In the genomic region with DNA sequence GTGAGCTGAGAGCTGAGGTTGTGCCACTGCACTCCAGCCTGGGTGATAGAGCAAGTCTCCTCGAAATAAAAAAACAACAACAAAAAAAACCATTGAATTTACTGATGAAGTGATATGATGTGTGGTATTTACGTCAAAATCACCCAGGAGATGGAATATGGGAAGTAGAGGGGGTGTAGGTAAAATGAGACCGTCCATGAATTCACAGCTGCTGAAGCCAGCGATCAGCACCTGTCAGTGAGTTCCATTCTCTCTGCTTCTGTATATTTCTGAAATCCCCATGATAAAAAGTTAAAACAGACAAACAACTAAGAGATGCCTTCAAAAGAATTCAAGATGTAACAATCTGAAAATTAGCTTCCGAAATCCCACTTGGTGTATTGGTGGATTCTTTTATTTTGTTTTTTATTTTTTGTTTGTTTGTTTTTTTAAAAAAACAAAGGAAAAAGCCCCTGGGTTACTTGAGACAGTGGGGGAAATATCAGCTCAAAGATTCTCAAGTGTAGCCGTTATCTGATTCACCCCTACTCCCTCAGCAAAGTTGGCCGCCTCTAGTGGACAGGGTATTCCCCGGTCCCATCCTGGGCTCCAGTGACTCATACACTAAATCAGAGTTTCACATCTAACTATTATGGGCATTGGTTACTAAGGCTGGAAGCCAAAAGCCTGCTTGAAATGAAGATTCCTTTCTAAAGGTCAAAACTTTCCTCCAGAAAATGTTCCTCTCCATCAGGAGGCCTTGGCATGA, we compare ENCODE assay signal across 8 cellular contexts.
DNase-seq lines count a peak whose midpoint lies in the region; ATAC-seq and TF ChIP-seq lines count a peak whose summit lies in the region.

No MANE protein-coding gene starts in this region.

- no peak for ATAC-seq in left ventricle myocardium superior
- ATAC-seq in HG02870 (IDR thresholded peaks at IDR 0.05; ENCODE audit: unreplicated experiment): peak; percentile 92
- ATAC-seq in RWPE2 (ENCODE audit: low read depth): peak; percentile 89

- intact Hi-C loops in left ventricle myocardium superior (cut with micrococcal nuclease) (no loop called here), uterus (cut with DNase I; ENCODE audit: low total_unique reads) (no loop called here)

- H3K36me3 Mint-ChIP-seq in endothelial cell (ENCODE audit: low read depth, unreplicated experiment): no peaks in the 10 kb centered on the region

- no peaks in the 10 kb centered on the region for H3K27me3 Mint-ChIP-seq in endothelial cell (ENCODE audit: unreplicated experiment)

- H3K4me3 Mint-ChIP-seq in endothelial cell (ENCODE audit: unreplicated experiment): no peak overlapping the region

- H3K4me3 ChIP-seq in cardiac muscle cell (no peak overlapping the region), RWPE2 (ENCODE audit: severe bottlenecking) (no peak overlapping the region), fibroblast of villous mesenchyme (ENCODE audit: low read depth, low read length) (no peak overlapping the region), uterus (no peak overlapping the region)

- TF ChIP-seq CTCF in cardiac muscle cell (IDR thresholded peaks at IDR 0.05; ENCODE audit: low read depth, low read length) (peak; percentile 10), RWPE2 (IDR thresholded peaks at IDR 0.05; ENCODE audit: poor library complexity, severe bottlenecking) (peak; percentile 7), fibroblast of villous mesenchyme (IDR thresholded peaks at IDR 0.05; ENCODE audit: insufficient read depth, low read depth, low read length) (peak; percentile 28), uterus (IDR thresholded peaks at IDR 0.05) (no peak), endothelial cell (IDR thresholded peaks at IDR 0.05; ENCODE audit: unreplicated experiment) (no peak)

- peak in 1 of 2 donors; percentile 70 for DNase-seq in cardiac muscle cell (ENCODE audit: low read depth in 1 of 2, low spot score in 1 of 2)
- no peak for DNase-seq in left ventricle myocardium superior
- no peak for DNase-seq in RWPE2 (ENCODE audit: low spot score)
- peak; percentile 74 for DNase-seq in fibroblast of villous mesenchyme (ENCODE audit: low read depth)
- DNase-seq in uterus: peak; percentile 54 to 72
- DNase-seq in endothelial cell (ENCODE audit: low spot score): no peak
- DNase-seq in NCI-H2107 treated with DMSO at 0.1 percent for 48 hours (lab: John Stamatoyannopoulos, UW; ENCODE audit: unreplicated experiment): no peak

- H3K9me3 ChIP-seq in cardiac muscle cell (ENCODE audit: low read depth) (no peaks in the 10 kb centered on the region), RWPE2 (ENCODE audit: severe bottlenecking) (no peaks in the 10 kb centered on the region), uterus (no peaks in the 10 kb centered on the region)

- no peak for TF ChIP-seq POLR2A in uterus (IDR thresholded peaks at IDR 0.05)

- no peaks in the 10 kb centered on the region for H3K36me3 ChIP-seq in cardiac muscle cell
- no peaks in the 10 kb centered on the region for H3K36me3 ChIP-seq in RWPE2 (ENCODE audit: low read depth)
- H3K36me3 ChIP-seq in uterus: no peaks in the 10 kb centered on the region

- no peaks in the 10 kb centered on the region for H3K27me3 ChIP-seq in cardiac muscle cell
- no peaks in the 10 kb centered on the region for H3K27me3 ChIP-seq in RWPE2 (ENCODE audit: insufficient read depth, poor library complexity, severe bottlenecking)
- no peaks in the 10 kb centered on the region for H3K27me3 ChIP-seq in uterus

- H3K4me1 ChIP-seq in cardiac muscle cell (ENCODE audit: low read depth) (no peaks in the 10 kb centered on the region), RWPE2 (ENCODE audit: insufficient read depth, poor library complexity, severe bottlenecking) (no peaks in the 10 kb centered on the region), uterus (no peaks in the 10 kb centered on the region)

- H3K27ac ChIP-seq in cardiac muscle cell (no peak overlapping the region), RWPE2 (ENCODE audit: poor library complexity, severe bottlenecking) (no peak overlapping the region), uterus (peak overlapping the region; percentile 58 to 59)

- no peaks in the 10 kb centered on the region for H3K4me1 Mint-ChIP-seq in endothelial cell (ENCODE audit: unreplicated experiment)

- no peak overlapping the region for H3K27ac Mint-ChIP-seq in endothelial cell (ENCODE audit: unreplicated experiment)

- no peaks in the 10 kb centered on the region for H3K9me3 Mint-ChIP-seq in endothelial cell (ENCODE audit: unreplicated experiment)

Comparison
In these comparisons a context has a peak if more than half of its experiments do, and no peak if none do; other contexts are left out.
1. DNase-seq: peak in fibroblast of villous mesenchyme (single experiment) and uterus (2 of 2); none in left ventricle myocardium superior (single experiment), RWPE2 (single experiment), endothelial cell (single experiment) and NCI-H2107 treated with DMSO at 0.1 percent for 48 hours (single experiment).
2. H3K27ac ChIP-seq: peak in uterus (2 of 2); none in cardiac muscle cell (single experiment) and RWPE2 (single experiment).
3. CTCF ChIP-seq: peak in cardiac muscle cell (single experiment), RWPE2 (single experiment) and fibroblast of villous mesenchyme (single experiment); none in uterus (0 of 4) and endothelial cell (single experiment).